Comparison of ENCODE assay signal across 8 cellular contexts in the genomic region with DNA sequence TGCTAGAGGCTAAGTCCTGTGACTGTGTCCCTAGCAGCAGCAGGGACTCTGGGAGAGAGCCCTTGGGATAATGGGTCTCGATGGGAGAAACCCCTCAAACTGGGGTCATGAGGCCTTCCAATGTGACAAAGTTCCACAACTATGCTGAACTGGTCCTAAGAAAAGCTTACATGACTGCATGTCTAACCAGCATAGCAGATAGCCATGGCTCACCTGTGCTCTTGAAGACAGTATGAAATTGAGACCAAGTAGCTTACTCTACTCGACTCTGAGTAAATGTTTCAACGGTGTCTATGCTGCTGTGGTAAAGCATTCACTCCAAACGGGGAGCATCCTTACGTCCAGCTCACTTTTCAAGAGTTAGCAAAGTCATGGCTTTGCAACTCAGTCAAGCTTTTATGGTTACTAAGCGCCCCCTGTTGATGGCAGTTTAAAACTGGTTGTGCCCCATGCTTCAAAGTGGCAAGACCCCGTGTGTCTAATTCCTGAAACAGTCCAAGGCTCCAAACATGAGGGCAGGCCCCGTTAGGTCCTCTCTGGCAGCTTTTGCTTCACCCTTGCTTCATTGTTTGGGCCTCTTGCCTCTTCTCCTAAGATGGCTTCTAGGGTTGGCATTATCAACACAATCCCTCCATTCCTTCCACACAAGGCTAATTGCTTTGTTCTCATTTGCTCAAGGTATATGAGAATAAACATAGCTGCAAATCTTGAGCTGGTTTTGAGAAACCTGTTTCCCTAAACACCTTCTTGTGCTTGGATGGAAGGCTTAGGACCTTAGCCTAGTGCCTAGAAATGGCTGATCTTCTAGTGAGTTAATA. TPM values are rescaled to one million over a fixed set of nuclear protein-coding genes. Genes with fewer than 3 reads are reported as not detected.
DNase-seq lines count a peak whose midpoint lies in the region; FAIRE-seq and TF ChIP-seq lines count a peak whose summit lies in the region.

No MANE protein-coding gene starts in this region.

- H3K4me1 ChIP-seq in mammary epithelial cell (ENCODE audit: insufficient read depth, low read length): peaks cover 44% of the 10 kb centered on the region

- H2AFZ ChIP-seq in mammary epithelial cell (ENCODE audit: low read depth, low read length): peak overlapping the region; percentile 43

- peak overlapping the region; percentile 77 for H3K4me2 ChIP-seq in mammary epithelial cell (ENCODE audit: insufficient read depth, low read depth, low read length)

- H3K4me3 ChIP-seq in WI38 (ENCODE audit: low read depth, low read length) (no peak overlapping the region), mammary epithelial cell (replicated peaks in 1 of 3; ENCODE audit: insufficient read depth in 1 of 3, low read depth in 2 of 3, low read length in 3 of 3) (no peak overlapping the region)

- peak overlapping the region; percentile 38 for H3K9ac ChIP-seq in mammary epithelial cell (ENCODE audit: insufficient read depth, low read length)

- H3K9me3 ChIP-seq in mammary epithelial cell (replicated peaks; ENCODE audit: insufficient read depth, low read length): no peaks in the 10 kb centered on the region

- dilution Hi-C loops in mammary epithelial cell (cut with HindIII; ENCODE audit: low sequenced_read_pairs): loop anchor here (5.0 kb wide), 3 partner anchors 41 to 146 kb away; no protein-coding TSS in a partner anchor

- 22% methylated on average over 8 of the region's 8 CpGs for WGBS in mammary epithelial cell (ENCODE audit: low coverage, missing lambda C conversion rate)

- peak; percentile 74 for FAIRE-seq in G401.6 (lab: Jason Lieb, UNC)

- no peaks in the 10 kb centered on the region for H3K27me3 ChIP-seq in mammary epithelial cell (ENCODE audit: insufficient read depth, low read length)

- H4K20me1 ChIP-seq in mammary epithelial cell (ENCODE audit: insufficient read depth, low read length): no peaks in the 10 kb centered on the region

- no peaks in the 10 kb centered on the region for H3K79me2 ChIP-seq in mammary epithelial cell (ENCODE audit: insufficient read depth, low read length)

- no peaks in the 10 kb centered on the region for H3K36me3 ChIP-seq in mammary epithelial cell (ENCODE audit: insufficient read depth, low read length)

- DNase-seq in H4 (ENCODE audit: low spot score) (peak; percentile 48), NCI-H128 (lab: John Stamatoyannopoulos, UW; ENCODE audit: unreplicated experiment) (peak; percentile 23), mammary epithelial cell (peak; percentile 75), islet precursor cell (peak; percentile 87), DMS153 (lab: John Stamatoyannopoulos, UW) (no peak)
- DNase-seq in stimulated activated CD4-positive, alpha-beta T cell treated with anti-CD3 and anti-CD28 coated beads, Interleukin-1b, Interleukin-23, amount 100 ng/mL, for 48 hours: peak; percentile 50

- BruUV-seq in mammary epithelial cell (replicated peaks; lab: Mats Ljungman, UMichigan): no TSS peak

- intact Hi-C loops in mammary epithelial cell (cut with micrococcal nuclease): loop anchor here (1.0 to 5.0 kb wide), 10 partner anchors 47 to 771 kb away; no protein-coding TSS in a partner anchor

- peak overlapping the region; percentile 90 for H3K27ac ChIP-seq in mammary epithelial cell (ENCODE audit: insufficient read depth, low read depth, low read length)

- peak; percentile 79 for TF ChIP-seq CTCF in WI38 (IDR thresholded peaks at IDR 0.05; ENCODE audit: low read depth, low read length)
- TF ChIP-seq CTCF in mammary epithelial cell (conservative IDR thresholded peaks at IDR 0.05 in 1 of 2, IDR thresholded peaks at IDR 0.05 in 1 of 2; ENCODE audit: extremely low read depth in 1 of 2, insufficient read depth in 1 of 2, low read depth in 1 of 2, low read length in 2 of 2): peak; percentile 80 to 87

- CTCF ChIA-PET in mammary epithelial cell (lab: Charles Lee; ENCODE audit: low non-redundant PET): interaction anchor here (0.5 to 1.0 kb wide), 20 partner anchors 23 to 615 kb away, joined by 3 to 11 read pairs (median 4); no protein-coding TSS in a partner anchor

- in situ Hi-C loops in mammary epithelial cell (cut with MboI; ENCODE audit: low sequenced_read_pairs in 2 of 2): loop anchor here in 1 of 2 donors (10.0 to 25.0 kb wide), 2 partner anchors 159 to 441 kb away; no protein-coding TSS in a partner anchor

RNA-seq across cellular contexts. Expression of a gene that starts 46.6 kb away (rescaled TPM):
- total RNA-seq in H4 (2014; rRNA removed; shearing (Covaris generic)): 21.3 and 23.0 TPM in 2 replicates
- 10 to 100 TPM; 45.8 to 80.2 TPM for total RNA-seq in mammary epithelial cell
- polyA plus RNA-seq in mammary epithelial cell: 24.2 TPM
- 53.7 TPM for polyA minus RNA-seq in mammary epithelial cell
